ENCODE assay signal across 27 cellular contexts in the genomic region with DNA sequence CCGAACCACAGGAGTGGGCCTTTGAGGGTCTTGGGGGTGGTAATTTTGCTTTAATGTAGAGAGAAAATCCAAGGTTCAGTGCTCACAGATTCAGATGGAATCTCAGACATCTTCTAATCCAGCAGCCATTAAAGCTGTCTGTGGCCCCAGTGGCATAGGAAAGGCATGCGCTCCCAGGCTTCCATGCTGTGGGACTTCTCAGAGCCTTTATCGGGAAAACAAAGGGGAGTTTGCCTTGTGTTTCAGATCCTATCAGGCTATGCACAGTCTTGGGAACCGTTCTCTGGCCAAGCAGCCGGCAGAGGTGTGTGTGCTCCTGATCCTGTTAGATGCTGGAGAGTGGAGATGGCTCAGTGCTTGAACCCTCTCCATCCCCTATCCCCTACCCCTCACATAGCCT. TPM values are rescaled to one million over a fixed set of nuclear protein-coding genes. Genes with fewer than 3 reads are reported as not detected.
DNase-seq lines count a peak whose midpoint lies in the region; ATAC-seq, FAIRE-seq and TF ChIP-seq lines count a peak whose summit lies in the region.
"Had no signal": no experiment of that assay in that cellular context is flagged by ENCODE, and none has a peak within 500 bp of the region (broad histone marks: within the 10 kb centered on the region; RNA-seq: fewer than 3 reads in every experiment).

No MANE protein-coding gene starts in this region.

- H3K27ac ChIP-seq in right cardiac atrium (ENCODE audit: low read length) (peak overlapping the region; percentile 90), kidney (ENCODE audit: low read depth in 2 of 2, low read length in 2 of 2) (peak overlapping the region; percentile 81 to 98), small intestine (ENCODE audit: low read depth in 1 of 2, low read length in 1 of 2) (peak overlapping the region; percentile 78 to 81)
- H3K27ac ChIP-seq: cardiac muscle cell, neutrophil, SJSA1 had no signal

- H3K4me3 Mint-ChIP-seq in stimulated activated memory B cell treated with anti-CD40 and anti-IgM and Interleukin-4, amounts not matched to agents 10 μg/mL and 1 μg/mL and 100 μg/mL, for 72 hours = no peak overlapping the region
- H3K4me3 Mint-ChIP-seq: activated CD8-positive, alpha-beta memory T cell treated with anti-CD3 and anti-CD28 coated beads, Interleukin-2, amount 10 ng/mL, durations not matched to agents 7 days and 5 days; activated T-helper 17 cell treated with anti-CD3 and anti-CD28 coated beads, Interleukin-2, amount 50 U/mL, for 72 hours; T-helper 1 cell treated with Interleukin-12 subunit alpha and Interleukin-12 subunit beta and Interleukin-4 antibody, amounts not matched to agents 30 μg/mL and 1 μg/mL, for 36 hours had no signal

- no peak overlapping the region for H3K27ac Mint-ChIP-seq in stimulated activated memory B cell treated with anti-CD40 and anti-IgM and Interleukin-4, amounts not matched to agents 10 μg/mL and 1 μg/mL and 100 μg/mL, for 72 hours
- H3K27ac Mint-ChIP-seq: activated CD8-positive, alpha-beta memory T cell treated with anti-CD3 and anti-CD28 coated beads, Interleukin-2, amount 10 ng/mL, durations not matched to agents 7 days and 5 days; activated T-helper 17 cell treated with anti-CD3 and anti-CD28 coated beads, Interleukin-2, amount 50 U/mL, for 72 hours; T-helper 1 cell treated with Interleukin-12 subunit alpha and Interleukin-12 subunit beta and Interleukin-4 antibody, amounts not matched to agents 30 μg/mL and 1 μg/mL, for 36 hours had no signal

- DNase-seq in right cardiac atrium = no peak
- DNase-seq in left cardiac atrium = no peak
- no peak for DNase-seq in kidney
- no peak for DNase-seq in small intestine
- DNase-seq in activated naive CD4-positive, alpha-beta T cell treated with anti-CD3 and anti-CD28 coated beads, Interleukin-2, amount 50 U/mL, for 16 hours = no peak
- no peak for DNase-seq in NAMALWA (ENCODE audit: low spot score)
- DNase-seq: activated CD4-positive, alpha-beta T cell treated with anti-CD3 and anti-CD28 coated beads for 4 hours; activated CD8-positive, alpha-beta memory T cell treated with anti-CD3 and anti-CD28 coated beads, Interleukin-2, amount 10 ng/mL, durations not matched to agents 7 days and 5 days; EL; erythroblast; NCI-H1092 treated with DMSO at 0.1 percent for 48 hours; retina had no signal

- H3K36me3 Mint-ChIP-seq in stimulated activated memory B cell treated with anti-CD40 and anti-IgM and Interleukin-4, amounts not matched to agents 10 μg/mL and 1 μg/mL and 100 μg/mL, for 72 hours = no peaks in the 10 kb centered on the region
- H3K36me3 Mint-ChIP-seq: activated CD8-positive, alpha-beta memory T cell treated with anti-CD3 and anti-CD28 coated beads, Interleukin-2, amount 10 ng/mL, durations not matched to agents 7 days and 5 days had no signal

- H3K4me3 ChIP-seq in right cardiac atrium (ENCODE audit: low read length) = no peak overlapping the region
- H3K4me3 ChIP-seq in kidney (ENCODE audit: low read length in 2 of 2) = peak overlapping the region in 1 of 2 donors; percentile 25
- no peak overlapping the region for H3K4me3 ChIP-seq in small intestine (ENCODE audit: low read depth in 1 of 2, low read length in 2 of 2)
- H3K4me3 ChIP-seq: cardiac muscle cell, mucosa of descending colon, SJSA1 had no signal

- no peaks in the 10 kb centered on the region for H3K9me3 Mint-ChIP-seq in stimulated activated memory B cell treated with anti-CD40 and anti-IgM and Interleukin-4, amounts not matched to agents 10 μg/mL and 1 μg/mL and 100 μg/mL, for 72 hours
- H3K9me3 Mint-ChIP-seq: activated T-helper 17 cell treated with anti-CD3 and anti-CD28 coated beads, Interleukin-2, amount 50 U/mL, for 72 hours; T-helper 1 cell treated with Interleukin-12 subunit alpha and Interleukin-12 subunit beta and Interleukin-4 antibody, amounts not matched to agents 30 μg/mL and 1 μg/mL, for 36 hours had no signal

- WGBS in right cardiac atrium = 75% methylated on average over 5 of the region's 5 CpGs
- WGBS in small intestine, 3 donors = 78 to 88% (median 87%) methylated on average over 5 of the region's 5 CpGs

- intact Hi-C loops in right cardiac atrium (cut with DNase I) (no loop called here), left cardiac atrium (cut with DNase I) (no loop called here), kidney (cut with DNase I) (no loop called here)

- H3K27me3 Mint-ChIP-seq in stimulated activated memory B cell treated with anti-CD40 and anti-IgM and Interleukin-4, amounts not matched to agents 10 μg/mL and 1 μg/mL and 100 μg/mL, for 72 hours = peaks cover 76% of the 10 kb centered on the region

- H3K4me1 Mint-ChIP-seq in stimulated activated memory B cell treated with anti-CD40 and anti-IgM and Interleukin-4, amounts not matched to agents 10 μg/mL and 1 μg/mL and 100 μg/mL, for 72 hours = no peaks in the 10 kb centered on the region
- H3K4me1 Mint-ChIP-seq: activated CD8-positive, alpha-beta memory T cell treated with anti-CD3 and anti-CD28 coated beads, Interleukin-2, amount 10 ng/mL, durations not matched to agents 7 days and 5 days; activated T-helper 17 cell treated with anti-CD3 and anti-CD28 coated beads, Interleukin-2, amount 50 U/mL, for 72 hours had no signal

- no peaks in the 10 kb centered on the region for H3K9me3 ChIP-seq in right cardiac atrium (ENCODE audit: control insufficient read depth, low read length)
- H3K9me3 ChIP-seq in kidney (ENCODE audit: control insufficient read depth in 1 of 2, low read length in 2 of 2) = no peaks in the 10 kb centered on the region
- H3K9me3 ChIP-seq in small intestine (ENCODE audit: control insufficient read depth, low read depth) = no peaks in the 10 kb centered on the region
- H3K9me3 ChIP-seq: mucosa of descending colon, neutrophil, SJSA1 had no signal

- FAIRE-seq in kidney (lab: Jason Lieb, UNC) (no peak), small intestine (lab: Jason Lieb, UNC) (no peak)
- FAIRE-seq: frontal cortex had no signal

- peak overlapping the region; percentile 30 to 63 for H3K9ac ChIP-seq in kidney (ENCODE audit: low read length in 2 of 2)

- H3K27me3 ChIP-seq in right cardiac atrium (ENCODE audit: control insufficient read depth, insufficient read depth) (no peaks in the 10 kb centered on the region), small intestine (ENCODE audit: control insufficient read depth in 2 of 2, insufficient read depth in 2 of 2, low read length in 2 of 2) (no peaks in the 10 kb centered on the region)
- H3K27me3 ChIP-seq: cardiac muscle cell, SJSA1 had no signal

- peaks cover 0 to 5% of the 10 kb centered on the region in 2 donors for H3K36me3 ChIP-seq in kidney (ENCODE audit: control insufficient read depth in 1 of 2, insufficient read depth in 2 of 2, low read length in 2 of 2)
- H3K36me3 ChIP-seq in small intestine (ENCODE audit: control insufficient read depth in 2 of 2, insufficient read depth in 2 of 2, low read length in 2 of 2) = no peaks in the 10 kb centered on the region
- H3K36me3 ChIP-seq: cardiac muscle cell, neutrophil, SJSA1 had no signal

- TF ChIP-seq CTCF in kidney (IDR thresholded peaks at IDR 0.05; ENCODE audit: borderline replicate concordance, extremely low read depth, insufficient read depth) = no peak

- ATAC-seq in right cardiac atrium (no peak), left cardiac atrium (no peak), HG02938 (IDR thresholded peaks at IDR 0.05; ENCODE audit: unreplicated experiment) (no peak)
- ATAC-seq in stimulated activated memory B cell treated with anti-CD40 and anti-IgM and Interleukin-4, amounts not matched to agents 10 μg/mL and 1 μg/mL and 100 μg/mL, for 72 hours = no peak
- ATAC-seq: activated CD8-positive, alpha-beta memory T cell treated with anti-CD3 and anti-CD28 coated beads, Interleukin-2, amount 10 ng/mL, durations not matched to agents 7 days and 5 days; activated T-helper 17 cell treated with anti-CD3 and anti-CD28 coated beads, Interleukin-2, amount 50 U/mL, for 72 hours; HCT116 had no signal

- H3K4me1 ChIP-seq in right cardiac atrium (ENCODE audit: control insufficient read depth, insufficient read depth, low read length) (peaks cover 24% of the 10 kb centered on the region), kidney (ENCODE audit: control insufficient read depth in 1 of 2, insufficient read depth in 1 of 2, low read depth in 1 of 2, low read length in 2 of 2) (peaks cover 63 to 78% of the 10 kb centered on the region in 2 donors), small intestine (ENCODE audit: control insufficient read depth in 2 of 2, insufficient read depth in 1 of 2, low read depth in 1 of 2, low read length in 1 of 2) (peaks cover 0 to 8% of the 10 kb centered on the region in 2 donors)

RNA-seq across cellular contexts. Expression of gene ADGRG1, which starts 7.8 kb away (rescaled TPM):
- total RNA-seq in right cardiac atrium (10 to 100 TPM; 10.2 to 24.1 (median 17.4) TPM), left cardiac atrium (10 to 100 TPM; 22.9 to 41.9 TPM), kidney (351 TPM)
- polyA plus RNA-seq in right cardiac atrium (15.0 TPM), kidney (ENCODE audit: insufficient read depth, low read depth, low replicate concordance) (188 TPM), small intestine (10 to 100 TPM in 1 of 3 donors, 1 to 10 TPM in 2; 4.1 to 47.8 (median 4.2) TPM)
- total RNA-seq: cardiac muscle cell had no signal

RNA-seq across cellular contexts. Expression of gene ADGRG3, which starts 31.9 kb away (rescaled TPM):
- under 1 TPM; 0.11 to 0.66 (median 0.19) TPM for total RNA-seq in right cardiac atrium
- 0.11 TPM for polyA plus RNA-seq in right cardiac atrium
- total RNA-seq in left cardiac atrium = 1 to 10 TPM in 1 of 2 donors, under 1 TPM in 1; 0.97 to 1.1 TPM
- 1.8 TPM for total RNA-seq in kidney
- polyA plus RNA-seq in kidney (ENCODE audit: insufficient read depth, low read depth, low replicate concordance) = 0.17 TPM
- 1 to 10 TPM in 1 of 3 donors, under 1 TPM in 2; 0.45 to 8.6 (median 0.81) TPM for polyA plus RNA-seq in small intestine
- total RNA-seq: A673; activated CD8-positive, alpha-beta memory T cell treated with anti-CD3 and anti-CD28 coated beads, Interleukin-2, amount 10 ng/mL, durations not matched to agents 7 days and 5 days; activated T-helper 17 cell treated with anti-CD3 and anti-CD28 coated beads, Interleukin-2, amount 50 U/mL, for 72 hours; Calu3; cardiac muscle cell; frontal cortex; LHCN-M2; SJSA1 had no signal
- polyA plus RNA-seq: BJ, cardiac muscle cell had no signal

RNA-seq across cellular contexts. Expression of gene DRC7, which starts 58.4 kb away (rescaled TPM):
- not detected for total RNA-seq in right cardiac atrium
- polyA plus RNA-seq in right cardiac atrium = not detected
- not detected for total RNA-seq in left cardiac atrium
- total RNA-seq in kidney = 3.2 TPM
- polyA plus RNA-seq in kidney (ENCODE audit: insufficient read depth, low read depth, low replicate concordance) = 1.8 TPM
- not detected for polyA plus RNA-seq in small intestine
- total RNA-seq: A673; activated CD8-positive, alpha-beta memory T cell treated with anti-CD3 and anti-CD28 coated beads, Interleukin-2, amount 10 ng/mL, durations not matched to agents 7 days and 5 days; activated T-helper 17 cell treated with anti-CD3 and anti-CD28 coated beads, Interleukin-2, amount 50 U/mL, for 72 hours; Calu3; LHCN-M2; mucosa of descending colon; NCI-H460; SJSA1 had no signal
- polyA plus RNA-seq: BJ had no signal
